ENCODE assay signal across 8 cellular contexts in genomic region chr5:139747583-139748504, GRCh38. TPM values are rescaled to one million over a fixed set of nuclear protein-coding genes. Genes with fewer than 3 reads are reported as not detected.
DNase-seq lines count a peak whose midpoint lies in the region; ATAC-seq, FAIRE-seq and TF ChIP-seq lines count a peak whose summit lies in the region.

No MANE protein-coding gene starts in this region.

- H3K4me3 ChIP-seq in coronary artery: peak overlapping the region; percentile 75

- peak; percentile 57 for DNase-seq in activated CD4-positive, CD25-positive, alpha-beta regulatory T cell treated with anti-CD3 and anti-CD28 coated beads, Interleukin-2, amount 50 U/mL, for 72 hours
- DNase-seq in coronary artery (ENCODE audit: low spot score): no peak
- DNase-seq in lung microvascular endothelial cell (ENCODE audit: low read depth in 2 of 2): peak; percentile 30 to 55
- DNase-seq in stimulated activated CD8-positive, alpha-beta memory T cell treated with anti-CD3 and anti-CD28 coated beads, Interleukin-15, amount 100 ng/mL, for 48 hours (ENCODE audit: low read depth in 2 of 2): peak; percentile 46 to 63
- no peak for DNase-seq in D721Med (ENCODE audit: insufficient read length, low spot score)
- no peak for DNase-seq in cerebellar nuclear complex (lab: John Stamatoyannopoulos, UW)

- TF ChIP-seq CTCF in coronary artery (IDR thresholded peaks at IDR 0.05) (no peak), D721Med (IDR thresholded peaks at IDR 0.05; ENCODE audit: insufficient read depth, missing control alignments) (no peak)

- ATAC-seq in GM18867 (IDR thresholded peaks at IDR 0.05; ENCODE audit: unreplicated experiment): peak; percentile 16
- ATAC-seq in HG03354 (IDR thresholded peaks at IDR 0.05; ENCODE audit: poor library complexity, severe bottlenecking, unreplicated experiment): peak; percentile 22

- FAIRE-seq in D721Med (lab: Jason Lieb, UNC): no peak

- peak overlapping the region; percentile 23 to 25 for H3K27ac ChIP-seq in coronary artery

RNA-seq across cellular contexts. Expression of gene PSD2, which starts 47.8 kb away (rescaled TPM):
- total RNA-seq in lung microvascular endothelial cell: under 0.01 TPM in 1 of 2 replicates, not detected in the other

Comparison
In these comparisons a context has a peak if more than half of its experiments do, and no peak if none do; other contexts are left out.
1. DNase-seq: peak in activated CD4-positive, CD25-positive, alpha-beta regulatory T cell treated with anti-CD3 and anti-CD28 coated beads, Interleukin-2, amount 50 U/mL, for 72 hours (single experiment), lung microvascular endothelial cell (2 of 2) and stimulated activated CD8-positive, alpha-beta memory T cell treated with anti-CD3 and anti-CD28 coated beads, Interleukin-15, amount 100 ng/mL, for 48 hours (2 of 2); none in coronary artery (single experiment), D721Med (single experiment) and cerebellar nuclear complex (0 of 2).